In the genomic region with DNA sequence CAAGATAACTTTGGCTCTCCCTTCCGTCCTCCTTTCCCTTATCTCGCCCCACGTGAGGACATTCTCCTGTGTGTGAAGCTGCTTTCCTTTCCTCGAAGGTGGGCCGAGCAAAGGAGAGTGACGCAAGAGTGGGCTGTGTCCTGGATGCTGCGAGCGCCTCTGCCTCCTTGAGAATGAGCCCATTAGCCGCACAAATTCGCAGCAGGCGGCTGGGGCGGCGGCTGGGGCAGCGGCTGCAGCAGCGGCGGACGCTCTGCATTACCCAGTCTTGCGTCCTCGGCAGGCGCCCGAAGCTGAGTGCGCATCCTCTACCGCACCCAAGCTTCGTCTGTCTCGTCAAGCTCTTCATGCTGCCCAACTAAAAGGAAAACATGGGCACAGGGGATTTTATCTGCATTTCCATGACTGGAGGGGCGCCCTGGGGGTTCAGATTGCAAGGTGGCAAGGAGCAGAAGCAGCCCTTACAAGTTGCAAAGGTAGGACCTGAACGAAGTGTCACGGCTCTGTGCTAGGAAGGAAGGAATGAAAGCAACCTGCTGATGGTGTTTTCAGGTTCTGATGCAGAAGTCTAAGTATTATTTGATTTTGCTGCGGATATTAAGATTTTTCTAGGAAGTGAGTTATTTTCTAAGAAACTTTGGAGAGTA, we compare ENCODE assay signal across 8 cellular contexts. TPM values are rescaled to one million over a fixed set of nuclear protein-coding genes. Genes with fewer than 3 reads are reported as not detected.
DNase-seq lines count a peak whose midpoint lies in the region; ATAC-seq and FAIRE-seq lines count a peak whose summit lies in the region.

A gene with protein sequence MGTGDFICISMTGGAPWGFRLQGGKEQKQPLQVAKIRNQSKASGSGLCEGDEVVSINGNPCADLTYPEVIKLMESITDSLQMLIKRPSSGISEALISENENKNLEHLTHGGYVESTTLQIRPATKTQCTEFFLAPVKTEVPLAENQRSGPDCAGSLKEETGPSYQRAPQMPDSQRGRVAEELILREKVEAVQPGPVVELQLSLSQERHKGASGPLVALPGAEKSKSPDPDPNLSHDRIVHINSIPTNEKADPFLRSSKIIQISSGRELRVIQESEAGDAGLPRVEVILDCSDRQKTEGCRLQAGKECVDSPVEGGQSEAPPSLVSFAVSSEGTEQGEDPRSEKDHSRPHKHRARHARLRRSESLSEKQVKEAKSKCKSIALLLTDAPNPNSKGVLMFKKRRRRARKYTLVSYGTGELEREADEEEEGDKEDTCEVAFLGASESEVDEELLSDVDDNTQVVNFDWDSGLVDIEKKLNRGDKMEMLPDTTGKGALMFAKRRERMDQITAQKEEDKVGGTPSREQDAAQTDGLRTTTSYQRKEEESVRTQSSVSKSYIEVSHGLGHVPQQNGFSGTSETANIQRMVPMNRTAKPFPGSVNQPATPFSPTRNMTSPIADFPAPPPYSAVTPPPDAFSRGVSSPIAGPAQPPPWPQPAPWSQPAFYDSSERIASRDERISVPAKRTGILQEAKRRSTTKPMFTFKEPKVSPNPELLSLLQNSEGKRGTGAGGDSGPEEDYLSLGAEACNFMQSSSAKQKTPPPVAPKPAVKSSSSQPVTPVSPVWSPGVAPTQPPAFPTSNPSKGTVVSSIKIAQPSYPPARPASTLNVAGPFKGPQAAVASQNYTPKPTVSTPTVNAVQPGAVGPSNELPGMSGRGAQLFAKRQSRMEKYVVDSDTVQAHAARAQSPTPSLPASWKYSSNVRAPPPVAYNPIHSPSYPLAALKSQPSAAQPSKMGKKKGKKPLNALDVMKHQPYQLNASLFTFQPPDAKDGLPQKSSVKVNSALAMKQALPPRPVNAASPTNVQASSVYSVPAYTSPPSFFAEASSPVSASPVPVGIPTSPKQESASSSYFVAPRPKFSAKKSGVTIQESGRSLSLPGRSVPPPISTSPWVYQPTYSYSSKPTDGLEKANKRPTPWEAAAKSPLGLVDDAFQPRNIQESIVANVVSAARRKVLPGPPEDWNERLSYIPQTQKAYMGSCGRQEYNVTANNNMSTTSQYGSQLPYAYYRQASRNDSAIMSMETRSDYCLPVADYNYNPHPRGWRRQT (plus strand): TSS at position 189 of the 647 bp plus-strand sequence. CDS start 183 bp downstream, at position 372.

- DNase-seq in Caki2 (ENCODE audit: low read depth) (peak; percentile 48), HTR-8/SVneo (ENCODE audit: insufficient read length, low spot score) (peak; percentile 60), RPMI8226 (peak; percentile 30), right cardiac atrium (peak; percentile 87 to 95 (median 93)), trophoblast cell (peak; percentile 37 to 54), NCI-H2029 (lab: John Stamatoyannopoulos, UW) (no peak)

- H3K4me1 ChIP-seq in right cardiac atrium (ENCODE audit: control insufficient read depth, insufficient read depth, low read length) (no peaks in the 10 kb centered on the region), trophoblast cell (ENCODE audit: control insufficient read depth in 1 of 2, insufficient read depth in 2 of 2, low read length in 2 of 2) (no peaks in the 10 kb centered on the region)

- H3K27me3 ChIP-seq in right cardiac atrium (ENCODE audit: control insufficient read depth, insufficient read depth) (no peaks in the 10 kb centered on the region), trophoblast cell (ENCODE audit: insufficient read depth, low read length) (no peaks in the 10 kb centered on the region)

- no peak within 1 kb of the TSS for H2AK5ac ChIP-seq in trophoblast cell (ENCODE audit: low read length)

- H3K4me3 ChIP-seq in right cardiac atrium (ENCODE audit: low read length) = peak within 1 kb of the TSS; percentile 94
- peak within 1 kb of the TSS; percentile 72 for H3K4me3 ChIP-seq in trophoblast cell (ENCODE audit: low read depth, low read length)

- intact Hi-C loops in right cardiac atrium (cut with DNase I) = loop anchor here (5.0 to 10.0 kb wide), 7 partner anchors 54 to 154 kb away; a partner anchor contains a TSS

- H2BK120ac ChIP-seq in trophoblast cell (ENCODE audit: insufficient read depth, low read length, poor library complexity) = no peak within 1 kb of the TSS

- H3K23ac ChIP-seq in trophoblast cell (ENCODE audit: low read length) = no peak within 1 kb of the TSS

- peak within 1 kb of the TSS; percentile 92 for H3K4me2 ChIP-seq in trophoblast cell (ENCODE audit: low read length)

- H3K9ac ChIP-seq in trophoblast cell (ENCODE audit: low read length) = peak within 1 kb of the TSS; percentile 50

- no peaks in the 10 kb centered on the region for H3K36me3 ChIP-seq in trophoblast cell (ENCODE audit: control insufficient read depth in 1 of 2, insufficient read depth in 2 of 2, low read length in 2 of 2)

- WGBS in right cardiac atrium = 1% methylated on average over 29 of the region's 29 CpGs
- WGBS in trophoblast cell (ENCODE audit: extremely low coverage, insufficient coverage, insufficient read length) = no CpG with 5 or more reads among the region's 29 CpGs

- H2BK5ac ChIP-seq in trophoblast cell (ENCODE audit: low read depth, low read length, poor library complexity) = no peak within 1 kb of the TSS

- H3K14ac ChIP-seq in trophoblast cell (ENCODE audit: low read length) = peak within 1 kb of the TSS; percentile 59

- ATAC-seq in GM21515 (IDR thresholded peaks at IDR 0.05; ENCODE audit: unreplicated experiment) (peak; percentile 81), right cardiac atrium (peak; percentile 96)

- H3K9me3 ChIP-seq in right cardiac atrium (ENCODE audit: control insufficient read depth, low read length) = no peaks in the 10 kb centered on the region
- peaks cover 2% of the 10 kb centered on the region for H3K9me3 ChIP-seq in trophoblast cell (ENCODE audit: insufficient read depth, low read depth, low read length)

- H3K79me1 ChIP-seq in trophoblast cell (ENCODE audit: low read length) = peaks cover 2% of the 10 kb centered on the region

- H2BK12ac ChIP-seq in trophoblast cell (ENCODE audit: low read length) = peak within 1 kb of the TSS; percentile 17

- peak within 1 kb of the TSS; percentile 24 for H4K12ac ChIP-seq in trophoblast cell (ENCODE audit: low read depth, low read length)

- H4K91ac ChIP-seq in trophoblast cell (ENCODE audit: low read depth, low read length) = no peak within 1 kb of the TSS

- in situ Hi-C loops in Caki2 (cut with HindIII; ENCODE audit: low pct_unique_long_range_greater_than_20kb, low sequenced_read_pairs) = no loop called here

- H3K79me2 ChIP-seq in trophoblast cell (ENCODE audit: control insufficient read depth, insufficient read depth, low read length, poor library complexity) = no peaks in the 10 kb centered on the region

- peak within 1 kb of the TSS; percentile 62 for H2AFZ ChIP-seq in trophoblast cell (ENCODE audit: insufficient read depth, low read length, poor library complexity)

- peak; percentile 91 for FAIRE-seq in HTR-8/SVneo (lab: Jason Lieb, UNC)

- H3K27ac ChIP-seq in angular gyrus (ENCODE audit: low read depth, low read length) = peak within 1 kb of the TSS; percentile 40
- peak within 1 kb of the TSS; percentile 93 for H3K27ac ChIP-seq in right cardiac atrium (ENCODE audit: low read length)
- no peak within 1 kb of the TSS for H3K27ac ChIP-seq in trophoblast cell (ENCODE audit: low read depth, low read length)

- H4K8ac ChIP-seq in trophoblast cell (ENCODE audit: low read depth, low read length) = peak within 1 kb of the TSS; percentile 32

- peak within 1 kb of the TSS; percentile 66 for H3K18ac ChIP-seq in trophoblast cell (ENCODE audit: low read length)

- H3K4ac ChIP-seq in trophoblast cell (ENCODE audit: low read depth, low read length) = no peak within 1 kb of the TSS

RNA-seq across cellular contexts. Expression of the gene that starts here (rescaled TPM):
- total RNA-seq in Caki2 (2014; rRNA removed; shearing (Covaris generic); ENCODE audit: low replicate concordance) = not detected in 2 replicates
- total RNA-seq in right cardiac atrium = 100 to 1,000 TPM; 111 to 134 (median 118) TPM
- 29.6 TPM for polyA plus RNA-seq in right cardiac atrium
- 6.8 and 7.7 TPM in 2 replicates for polyA plus RNA-seq in trophoblast cell (2013)

Comparison
In these comparisons a context has a peak if more than half of its experiments do, and no peak if none do; other contexts are left out.
1. RNA of the gene that starts here (total RNA-seq): 111 to 134 TPM in right cardiac atrium; not detected in Caki2; every median in the first group is over 100 times any median in the second.
2. Peak in DNase-seq in Caki2; RNA of the gene not detected or under 1 TPM.